In genomic region chr4:76781698-76782595, GRCh38 we compare ENCODE assay signal across 9 cellular contexts.
DNase-seq lines count a peak whose midpoint lies in the region; ATAC-seq and TF ChIP-seq lines count a peak whose summit lies in the region.
"Had no signal": no experiment of that assay in that cellular context is flagged by ENCODE, and none has a peak within 500 bp of the region (broad histone marks: within the 10 kb centered on the region; RNA-seq: fewer than 3 reads in every experiment).

No MANE protein-coding gene starts in this region.

- peak overlapping the region; percentile 49 for H3K27ac Mint-ChIP-seq in progenitor cell of endocrine pancreas

- in situ Hi-C loops in brain microvascular endothelial cell (cut with HindIII; ENCODE audit: low pct_ligation_motif_present, low sequenced_read_pairs) = no loop called here

- no peaks in the 10 kb centered on the region for H3K9me3 Mint-ChIP-seq in progenitor cell of endocrine pancreas (ENCODE audit: low read depth)

- peaks cover 39% of the 10 kb centered on the region for H3K36me3 Mint-ChIP-seq in progenitor cell of endocrine pancreas (ENCODE audit: insufficient read depth)

- no peaks in the 10 kb centered on the region for H3K27me3 Mint-ChIP-seq in progenitor cell of endocrine pancreas

- H3K4me1 Mint-ChIP-seq in progenitor cell of endocrine pancreas (ENCODE audit: low read depth) = peaks cover 6% of the 10 kb centered on the region

- H3K4me3 ChIP-seq in brain microvascular endothelial cell (ENCODE audit: low read depth, low read length) = peak overlapping the region; percentile 4
- H3K4me3 ChIP-seq: lung had no signal

- DNase-seq in HPDE6-E6E7 (ENCODE audit: extremely low spot score) = peak; percentile 90
- DNase-seq in brain microvascular endothelial cell = peak; percentile 97
- DNase-seq in progenitor cell of endocrine pancreas (ENCODE audit: low spot score, unreplicated experiment) = no peak
- no peak for DNase-seq in T-helper 9 cell
- DNase-seq in D341Med (ENCODE audit: low spot score) = no peak
- no peak for DNase-seq in HuH-7.5 (ENCODE audit: low spot score)
- no peak for DNase-seq in activated gamma-delta T cell (lab: John Stamatoyannopoulos, UW)

- H3K27me3 ChIP-seq in brain microvascular endothelial cell (replicated peaks) = no peaks in the 10 kb centered on the region

- peak overlapping the region; percentile 96 for H3K27ac ChIP-seq in brain microvascular endothelial cell

- H3K4me3 Mint-ChIP-seq in progenitor cell of endocrine pancreas (ENCODE audit: low read depth) = no peak overlapping the region

- TF ChIP-seq CTCF in brain microvascular endothelial cell (IDR thresholded peaks at IDR 0.05; ENCODE audit: low read depth, low read length, missing control alignments) (no peak), progenitor cell of endocrine pancreas (IDR thresholded peaks at IDR 0.05; ENCODE audit: unreplicated experiment) (no peak)

- peak; percentile 55 for ATAC-seq in GM18508 (IDR thresholded peaks at IDR 0.05; ENCODE audit: insufficient read depth, unreplicated experiment)

- no peaks in the 10 kb centered on the region for H3K36me3 ChIP-seq in brain microvascular endothelial cell (replicated peaks)

Comparison
In these comparisons a context has a peak if more than half of its experiments do, and no peak if none do; other contexts are left out.
1. DNase-seq: peak in HPDE6-E6E7 (single experiment) and brain microvascular endothelial cell (single experiment); none in progenitor cell of endocrine pancreas (single experiment), T-helper 9 cell (single experiment), D341Med (single experiment), HuH-7.5 (single experiment) and activated gamma-delta T cell (single experiment).